8 cellular contexts compared by ENCODE assay signal in genomic region chr1:51717842-51718241, GRCh38.
"Had no signal": no experiment of that assay in that cellular context is flagged by ENCODE, and none has a peak within 500 bp of the region (broad histone marks: within the 10 kb centered on the region; RNA-seq: fewer than 3 reads in every experiment).

No MANE protein-coding gene starts in this region.

- H3K4me3 ChIP-seq: GM12878 had no signal

- DNase-seq: GDM1, GF-D8 had no signal

- ATAC-seq: GM12878 had no signal

- FAIRE-seq: G401.6, GM12878, GM12891, GM12892, GM18507, GM19239 had no signal
